ENCODE assay signal across 1 cellular context in the genomic region with DNA sequence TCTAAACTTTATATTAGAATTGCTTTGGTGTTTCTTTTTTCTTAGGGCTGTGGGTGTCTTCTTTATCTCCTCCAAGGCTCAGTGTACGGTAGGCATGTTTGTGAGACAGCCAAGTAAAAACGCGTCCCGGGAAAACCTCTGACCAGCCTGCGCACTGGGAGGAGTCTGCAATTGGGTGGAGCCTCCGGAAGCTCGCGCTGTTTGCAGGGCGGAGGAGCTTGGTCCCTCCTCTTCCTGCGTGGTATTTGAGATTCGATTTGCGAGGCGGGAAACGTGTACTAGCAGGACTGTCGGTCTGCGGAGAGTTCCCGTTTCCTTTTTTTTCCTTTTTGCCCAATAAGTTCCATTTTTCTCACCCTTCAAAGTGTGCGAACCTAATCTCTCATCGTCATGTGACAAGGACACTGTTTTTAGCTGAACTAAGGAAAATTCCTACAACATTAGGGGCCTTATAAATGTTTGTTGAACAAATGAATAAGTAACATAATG.
TF ChIP-seq lines count a peak whose summit lies in the region.

No MANE protein-coding gene starts in this region.

TF ChIP-seq in SK-N-SH treated with all-trans-retinoic acid at 6 μM for 48 hours, 23 proteins besides CTCF, POLR2A, EP300 and RAD21 (continued from another document):
- TF ChIP-seq, protein P1, sequence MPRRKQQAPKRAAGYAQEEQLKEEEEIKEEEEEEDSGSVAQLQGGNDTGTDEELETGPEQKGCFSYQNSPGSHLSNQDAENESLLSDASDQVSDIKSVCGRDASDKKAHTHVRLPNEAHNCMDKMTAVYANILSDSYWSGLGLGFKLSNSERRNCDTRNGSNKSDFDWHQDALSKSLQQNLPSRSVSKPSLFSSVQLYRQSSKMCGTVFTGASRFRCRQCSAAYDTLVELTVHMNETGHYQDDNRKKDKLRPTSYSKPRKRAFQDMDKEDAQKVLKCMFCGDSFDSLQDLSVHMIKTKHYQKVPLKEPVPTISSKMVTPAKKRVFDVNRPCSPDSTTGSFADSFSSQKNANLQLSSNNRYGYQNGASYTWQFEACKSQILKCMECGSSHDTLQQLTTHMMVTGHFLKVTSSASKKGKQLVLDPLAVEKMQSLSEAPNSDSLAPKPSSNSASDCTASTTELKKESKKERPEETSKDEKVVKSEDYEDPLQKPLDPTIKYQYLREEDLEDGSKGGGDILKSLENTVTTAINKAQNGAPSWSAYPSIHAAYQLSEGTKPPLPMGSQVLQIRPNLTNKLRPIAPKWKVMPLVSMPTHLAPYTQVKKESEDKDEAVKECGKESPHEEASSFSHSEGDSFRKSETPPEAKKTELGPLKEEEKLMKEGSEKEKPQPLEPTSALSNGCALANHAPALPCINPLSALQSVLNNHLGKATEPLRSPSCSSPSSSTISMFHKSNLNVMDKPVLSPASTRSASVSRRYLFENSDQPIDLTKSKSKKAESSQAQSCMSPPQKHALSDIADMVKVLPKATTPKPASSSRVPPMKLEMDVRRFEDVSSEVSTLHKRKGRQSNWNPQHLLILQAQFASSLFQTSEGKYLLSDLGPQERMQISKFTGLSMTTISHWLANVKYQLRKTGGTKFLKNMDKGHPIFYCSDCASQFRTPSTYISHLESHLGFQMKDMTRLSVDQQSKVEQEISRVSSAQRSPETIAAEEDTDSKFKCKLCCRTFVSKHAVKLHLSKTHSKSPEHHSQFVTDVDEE (CRISPR knock-in tag; IDR thresholded peaks at IDR 0.05): no peak
- TF ChIP-seq CSDC2 (CRISPR knock-in tag; IDR thresholded peaks at IDR 0.05): no peak
